11 cellular contexts compared by ENCODE assay signal in genomic region chr7:74164985-74165456, GRCh38. TPM values are rescaled to one million over a fixed set of nuclear protein-coding genes. Genes with fewer than 3 reads are reported as not detected.
DNase-seq lines count a peak whose midpoint lies in the region; ATAC-seq and TF ChIP-seq lines count a peak whose summit lies in the region.
"Had no signal": no experiment of that assay in that cellular context is flagged by ENCODE, and none has a peak within 500 bp of the region (broad histone marks: within the 10 kb centered on the region; RNA-seq: fewer than 3 reads in every experiment).

No MANE protein-coding gene starts in this region.

- no peaks in the 10 kb centered on the region for H3K9me3 ChIP-seq in smooth muscle cell (replicated peaks; ENCODE audit: low read depth)
- H3K9me3 ChIP-seq: upper lobe of left lung had no signal

- H3K27ac ChIP-seq in smooth muscle cell (ENCODE audit: low read depth): no peak overlapping the region
- H3K27ac ChIP-seq: upper lobe of left lung had no signal

- H3K27me3 ChIP-seq in smooth muscle cell (ENCODE audit: low read depth): no peaks in the 10 kb centered on the region
- H3K27me3 ChIP-seq: upper lobe of left lung had no signal

- H3K36me3 ChIP-seq in smooth muscle cell (ENCODE audit: low read depth): no peaks in the 10 kb centered on the region
- H3K36me3 ChIP-seq: upper lobe of left lung had no signal

- H3K4me3 ChIP-seq in fibroblast of mammary gland (ENCODE audit: control insufficient read depth, low read depth, low read length) (no peak overlapping the region), smooth muscle cell (no peak overlapping the region)
- H3K4me3 ChIP-seq: upper lobe of left lung had no signal

- no peaks in the 10 kb centered on the region for H3F3A ChIP-seq in smooth muscle cell (ENCODE audit: low read depth)

- DNase-seq in SKM-1 treated with dmso at 0.1 percent for 144 hours (lab: John Stamatoyannopoulos, UW; ENCODE audit: unreplicated experiment): peak; percentile 8
- DNase-seq in SKM-1 (lab: John Stamatoyannopoulos, UW; ENCODE audit: unreplicated experiment): no peak
- peak; percentile 80 for DNase-seq in SK-MEL-5 (ENCODE audit: low read depth, low spot score)
- no peak for DNase-seq in fibroblast of mammary gland (ENCODE audit: low read depth)
- no peak for DNase-seq in smooth muscle cell (lab: John Stamatoyannopoulos, UW; ENCODE audit: unreplicated experiment)
- no peak for DNase-seq in NCI-H82 (lab: John Stamatoyannopoulos, UW)
- DNase-seq: activated naive CD4-positive, alpha-beta T cell; NCI-H774; upper lobe of left lung had no signal

- no peak overlapping the region for H2AFZ ChIP-seq in smooth muscle cell (ENCODE audit: low read depth)

- no peaks in the 10 kb centered on the region for H3K4me1 ChIP-seq in smooth muscle cell (ENCODE audit: low read depth)
- H3K4me1 ChIP-seq: upper lobe of left lung had no signal

- no peaks in the 10 kb centered on the region for H4K20me1 ChIP-seq in smooth muscle cell (ENCODE audit: low read depth)

- 34% methylated on average over 7 of the region's 7 CpGs for WGBS in smooth muscle cell (ENCODE audit: low lambda C conversion rate)

- H3K79me2 ChIP-seq in smooth muscle cell (ENCODE audit: low read depth): no peaks in the 10 kb centered on the region

- H3K4me2 ChIP-seq in smooth muscle cell: no peak overlapping the region

- H3K9ac ChIP-seq in smooth muscle cell (ENCODE audit: low read depth): no peak overlapping the region

- in situ Hi-C loops in SK-MEL-5 (cut with HindIII; ENCODE audit: low pct_unique_long_range_greater_than_20kb, low sequenced_read_pairs): no loop called here

- TF ChIP-seq CTCF in fibroblast of mammary gland (conservative IDR thresholded peaks at IDR 0.05; ENCODE audit: control insufficient read depth, insufficient read depth, low read depth, low read length) (peak; percentile 37), smooth muscle cell (IDR thresholded peaks at IDR 0.05; ENCODE audit: borderline replicate concordance, insufficient read depth, poor library complexity, severe bottlenecking) (peak; percentile 14)

- ATAC-seq in HG03521 (IDR thresholded peaks at IDR 0.05; ENCODE audit: unreplicated experiment) (no peak), HG03378 (IDR thresholded peaks at IDR 0.05; ENCODE audit: unreplicated experiment) (no peak)

RNA-seq across cellular contexts. Expression of gene EIF4H, which starts 9.1 kb away (rescaled TPM):
- 326 and 351 TPM in 2 replicates for total RNA-seq in SK-MEL-5 (2014; rRNA removed; shearing (Covaris generic))
- polyA plus RNA-seq in SK-MEL-5 (2015; cell fraction: cytosol; rRNA removed): 323 and 367 TPM in 2 replicates
- 130 and 160 TPM in 2 replicates for polyA plus RNA-seq in SK-MEL-5 (2015; cell fraction: nucleus; rRNA removed)
- total RNA-seq in smooth muscle cell: 168 and 198 TPM in 2 replicates
- 222 and 241 TPM in 2 replicates for polyA plus RNA-seq in smooth muscle cell

RNA-seq across cellular contexts. Expression of gene LAT2, which starts 44.8 kb away (rescaled TPM):
- total RNA-seq in SK-MEL-5 (2014; rRNA removed; shearing (Covaris generic)): 0.48 and 1.3 TPM in 2 replicates
- polyA plus RNA-seq in SK-MEL-5 (2015; cell fraction: cytosol; rRNA removed): 0.42 and 3.0 TPM in 2 replicates
- polyA plus RNA-seq in SK-MEL-5 (2015; cell fraction: nucleus; rRNA removed): 1.6 and 1.8 TPM in 2 replicates
- 0.54 TPM in 1 of 2 replicates, not detected in the other for total RNA-seq in smooth muscle cell
- 0.39 TPM in 1 of 2 replicates, not detected in the other for polyA plus RNA-seq in smooth muscle cell

Comparison
In these comparisons a context has a peak if more than half of its experiments do, and no peak if none do; other contexts are left out.
1. DNase-seq: peak in SKM-1 treated with dmso at 0.1 percent for 144 hours (single experiment) and SK-MEL-5 (single experiment); none in SKM-1 (single experiment), fibroblast of mammary gland (single experiment), smooth muscle cell (single experiment) and NCI-H82 (single experiment).